ENCODE assay signal across 1 cellular context in genomic region chr19:13623686-13624405, GRCh38.
TF ChIP-seq lines count a peak whose summit lies in the region.

No MANE protein-coding gene starts in this region.

TF ChIP-seq in GM23338, 12 proteins besides CTCF, POLR2A, EP300 and RAD21 (continued from another document):
- TF ChIP-seq, protein P1, sequence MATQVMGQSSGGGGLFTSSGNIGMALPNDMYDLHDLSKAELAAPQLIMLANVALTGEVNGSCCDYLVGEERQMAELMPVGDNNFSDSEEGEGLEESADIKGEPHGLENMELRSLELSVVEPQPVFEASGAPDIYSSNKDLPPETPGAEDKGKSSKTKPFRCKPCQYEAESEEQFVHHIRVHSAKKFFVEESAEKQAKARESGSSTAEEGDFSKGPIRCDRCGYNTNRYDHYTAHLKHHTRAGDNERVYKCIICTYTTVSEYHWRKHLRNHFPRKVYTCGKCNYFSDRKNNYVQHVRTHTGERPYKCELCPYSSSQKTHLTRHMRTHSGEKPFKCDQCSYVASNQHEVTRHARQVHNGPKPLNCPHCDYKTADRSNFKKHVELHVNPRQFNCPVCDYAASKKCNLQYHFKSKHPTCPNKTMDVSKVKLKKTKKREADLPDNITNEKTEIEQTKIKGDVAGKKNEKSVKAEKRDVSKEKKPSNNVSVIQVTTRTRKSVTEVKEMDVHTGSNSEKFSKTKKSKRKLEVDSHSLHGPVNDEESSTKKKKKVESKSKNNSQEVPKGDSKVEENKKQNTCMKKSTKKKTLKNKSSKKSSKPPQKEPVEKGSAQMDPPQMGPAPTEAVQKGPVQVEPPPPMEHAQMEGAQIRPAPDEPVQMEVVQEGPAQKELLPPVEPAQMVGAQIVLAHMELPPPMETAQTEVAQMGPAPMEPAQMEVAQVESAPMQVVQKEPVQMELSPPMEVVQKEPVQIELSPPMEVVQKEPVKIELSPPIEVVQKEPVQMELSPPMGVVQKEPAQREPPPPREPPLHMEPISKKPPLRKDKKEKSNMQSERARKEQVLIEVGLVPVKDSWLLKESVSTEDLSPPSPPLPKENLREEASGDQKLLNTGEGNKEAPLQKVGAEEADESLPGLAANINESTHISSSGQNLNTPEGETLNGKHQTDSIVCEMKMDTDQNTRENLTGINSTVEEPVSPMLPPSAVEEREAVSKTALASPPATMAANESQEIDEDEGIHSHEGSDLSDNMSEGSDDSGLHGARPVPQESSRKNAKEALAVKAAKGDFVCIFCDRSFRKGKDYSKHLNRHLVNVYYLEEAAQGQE (IDR thresholded peaks at IDR 0.05; ENCODE audit: unreplicated experiment) = no peak
- TF ChIP-seq NANOG (IDR thresholded peaks at IDR 0.05; ENCODE audit: borderline replicate concordance) = no peak
- no peak for TF ChIP-seq ETS1 (IDR thresholded peaks at IDR 0.05)
- no peak for TF ChIP-seq EZH2phosphoT487 (IDR thresholded peaks at IDR 0.05; ENCODE audit: unreplicated experiment)
- TF ChIP-seq EZH2 (IDR thresholded peaks at IDR 0.05; ENCODE audit: low read depth, unreplicated experiment) = no peak
- no peak for TF ChIP-seq ZNF462 (CRISPR knock-in tag; IDR thresholded peaks at IDR 0.05)
TF ChIP-seq in GM23338: peak in this region for 0.
